In the genomic region with DNA sequence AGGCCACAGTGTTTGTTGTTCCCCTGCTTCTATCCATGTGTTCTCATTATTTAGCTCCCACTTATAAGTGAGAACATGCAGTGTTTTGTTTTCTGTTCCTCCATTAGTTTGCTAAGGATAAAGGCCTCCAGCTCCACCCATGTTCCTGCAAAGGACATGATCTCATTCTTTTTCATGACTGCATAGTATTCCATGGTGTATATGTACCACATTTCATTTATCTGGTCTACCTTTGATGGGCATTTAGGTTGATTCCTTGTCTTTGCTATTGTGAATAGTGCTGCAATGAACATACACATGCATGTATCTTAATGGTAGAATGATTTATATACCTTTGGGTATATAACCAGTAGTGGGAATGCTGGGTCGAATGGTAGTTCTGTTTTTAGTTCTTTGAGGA, we compare ENCODE assay signal across 1 cellular context.
A peak's percentile ranks its signal among the peaks of the same experiment; 100 is the strongest.
TF ChIP-seq lines count a peak whose summit lies in the region.

No MANE protein-coding gene starts in this region.

TF ChIP-seq in HEK293, 187 proteins besides CTCF, POLR2A, EP300 and RAD21 (continued from another document):
- TF ChIP-seq, protein P1, sequence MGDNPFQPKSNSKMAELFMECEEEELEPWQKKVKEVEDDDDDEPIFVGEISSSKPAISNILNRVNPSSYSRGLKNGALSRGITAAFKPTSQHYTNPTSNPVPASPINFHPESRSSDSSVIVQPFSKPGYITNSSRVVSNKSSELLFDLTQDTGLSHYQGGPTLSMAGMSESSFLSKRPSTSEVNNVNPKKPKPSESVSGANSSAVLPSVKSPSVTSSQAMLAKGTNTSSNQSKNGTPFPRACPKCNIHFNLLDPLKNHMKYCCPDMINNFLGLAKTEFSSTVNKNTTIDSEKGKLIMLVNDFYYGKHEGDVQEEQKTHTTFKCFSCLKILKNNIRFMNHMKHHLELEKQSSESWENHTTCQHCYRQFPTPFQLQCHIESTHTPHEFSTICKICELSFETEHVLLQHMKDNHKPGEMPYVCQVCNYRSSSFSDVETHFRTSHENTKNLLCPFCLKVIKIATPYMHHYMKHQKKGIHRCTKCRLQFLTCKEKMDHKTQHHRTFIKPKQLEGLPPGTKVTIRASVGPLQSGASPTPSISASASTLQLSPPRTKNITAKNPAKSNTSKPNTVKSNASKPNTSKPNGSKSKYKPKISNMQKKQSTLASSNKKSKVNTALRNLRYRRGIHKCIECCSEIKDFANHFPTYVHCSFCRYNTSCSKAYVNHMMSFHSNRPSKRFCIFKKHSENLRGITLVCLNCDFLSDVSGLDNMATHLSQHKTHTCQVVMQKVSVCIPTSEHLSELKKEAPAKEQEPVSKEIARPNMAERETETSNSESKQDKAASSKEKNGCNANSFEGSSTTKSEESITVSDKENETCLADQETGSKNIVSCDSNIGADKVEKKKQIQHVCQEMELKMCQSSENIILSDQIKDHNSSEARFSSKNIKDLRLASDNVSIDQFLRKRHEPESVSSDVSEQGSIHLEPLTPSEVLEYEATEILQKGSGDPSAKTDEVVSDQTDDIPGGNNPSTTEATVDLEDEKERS (tag by site-specific recombination; IDR thresholded peaks at IDR 0.05) = 0 out of 2 replicates have a peak, but pooled peaks have one; percentile 53
TF ChIP-seq in HEK293: peak in this region for 3; not testable (repeated sequence) for 184.
